Comparison of ENCODE assay signal across 1 cellular context in the genomic region with DNA sequence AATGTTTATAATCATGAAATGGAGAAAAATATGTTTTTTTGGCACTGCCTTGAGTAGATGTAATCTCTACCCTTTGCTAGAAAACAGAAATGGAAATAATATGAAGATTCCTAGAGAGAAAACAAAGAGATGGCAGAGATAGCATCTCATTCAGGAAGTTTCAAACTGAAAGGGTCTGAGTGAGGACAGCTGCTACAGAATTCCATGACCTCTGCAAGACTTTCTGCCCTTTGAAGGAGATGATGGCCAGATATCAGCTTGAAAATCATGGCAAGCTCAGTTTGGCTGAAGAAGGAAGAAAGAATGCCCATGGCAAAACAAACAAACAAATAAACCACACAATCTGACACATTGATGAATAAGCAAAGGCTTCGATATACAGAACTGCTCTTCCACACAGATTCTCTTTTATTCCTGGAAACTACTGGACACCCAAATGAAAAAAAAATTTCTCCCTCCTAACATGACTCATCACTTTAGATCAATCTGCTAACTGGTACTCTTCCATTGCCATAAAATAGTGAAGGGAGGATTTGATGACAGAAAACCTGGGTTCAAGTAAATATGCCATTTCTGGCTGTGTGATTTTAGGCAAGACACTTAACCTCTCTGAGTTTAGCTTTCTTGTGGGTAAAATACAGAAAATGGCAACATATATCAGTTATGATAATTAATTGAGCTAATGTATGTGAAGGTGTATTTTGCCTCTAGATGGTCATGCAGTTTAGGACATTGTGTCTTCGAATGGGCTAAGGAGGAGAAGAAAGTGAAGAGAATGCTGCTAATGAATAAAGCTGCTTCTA.
TF ChIP-seq lines count a peak whose summit lies in the region.

No MANE protein-coding gene starts in this region.

TF ChIP-seq in SK-N-SH, 30 proteins besides CTCF, POLR2A, EP300 and RAD21 (continued from another document):
- TF ChIP-seq, protein P1, sequence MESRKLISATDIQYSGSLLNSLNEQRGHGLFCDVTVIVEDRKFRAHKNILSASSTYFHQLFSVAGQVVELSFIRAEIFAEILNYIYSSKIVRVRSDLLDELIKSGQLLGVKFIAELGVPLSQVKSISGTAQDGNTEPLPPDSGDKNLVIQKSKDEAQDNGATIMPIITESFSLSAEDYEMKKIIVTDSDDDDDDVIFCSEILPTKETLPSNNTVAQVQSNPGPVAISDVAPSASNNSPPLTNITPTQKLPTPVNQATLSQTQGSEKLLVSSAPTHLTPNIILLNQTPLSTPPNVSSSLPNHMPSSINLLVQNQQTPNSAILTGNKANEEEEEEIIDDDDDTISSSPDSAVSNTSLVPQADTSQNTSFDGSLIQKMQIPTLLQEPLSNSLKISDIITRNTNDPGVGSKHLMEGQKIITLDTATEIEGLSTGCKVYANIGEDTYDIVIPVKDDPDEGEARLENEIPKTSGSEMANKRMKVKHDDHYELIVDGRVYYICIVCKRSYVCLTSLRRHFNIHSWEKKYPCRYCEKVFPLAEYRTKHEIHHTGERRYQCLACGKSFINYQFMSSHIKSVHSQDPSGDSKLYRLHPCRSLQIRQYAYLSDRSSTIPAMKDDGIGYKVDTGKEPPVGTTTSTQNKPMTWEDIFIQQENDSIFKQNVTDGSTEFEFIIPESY (IDR thresholded peaks at IDR 0.05; ENCODE audit: borderline replicate concordance, low read depth) = no peak
- TF ChIP-seq RFX5 (IDR thresholded peaks at IDR 0.05; ENCODE audit: low read length) = no peak
